ENCODE assay signal across 13 cellular contexts in the genomic region with DNA sequence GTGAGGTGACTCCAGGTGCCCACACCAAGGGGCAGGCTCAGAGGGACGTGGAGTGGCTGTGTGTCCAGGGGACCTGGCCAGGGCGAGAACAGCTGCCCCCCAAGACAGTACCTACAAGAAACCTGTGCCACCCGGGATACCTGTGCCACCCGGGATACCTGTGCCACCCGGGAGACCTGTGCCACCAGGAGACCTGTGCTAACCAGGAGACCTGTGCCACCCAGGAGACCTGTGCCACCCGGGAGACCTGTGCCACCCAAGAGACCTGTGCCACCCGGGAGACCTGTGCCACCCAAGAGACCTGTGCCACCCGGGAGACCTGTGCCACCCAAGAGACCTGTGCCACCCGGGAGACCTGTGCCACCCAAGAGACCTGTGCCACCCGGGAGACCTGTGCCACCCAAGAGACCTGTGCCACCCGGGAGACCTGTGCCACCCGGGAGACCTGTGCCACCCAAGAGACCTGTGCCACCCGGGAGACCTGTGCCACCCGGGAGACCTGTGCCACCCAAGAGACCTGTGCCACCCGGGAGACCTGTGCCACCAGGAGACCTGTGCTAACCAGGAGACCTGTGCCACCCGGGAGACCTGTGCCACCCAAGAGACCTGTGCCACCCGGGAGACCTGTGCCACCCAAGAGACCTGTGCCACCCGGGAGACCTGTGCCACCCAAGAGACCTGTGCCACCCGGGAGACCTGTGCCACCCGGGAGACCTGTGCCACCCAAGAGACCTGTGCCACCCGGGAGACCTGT. TPM values are rescaled to one million over a fixed set of nuclear protein-coding genes. Genes with fewer than 3 reads are reported as not detected.
"Had no signal": no experiment of that assay in that cellular context is flagged by ENCODE, and none has a peak within 500 bp of the region (broad histone marks: within the 10 kb centered on the region; RNA-seq: fewer than 3 reads in every experiment).

No MANE protein-coding gene starts in this region.

RNA-seq across cellular contexts. Expression of gene FOXL3, which starts 47.0 kb away (rescaled TPM):
- total RNA-seq: OCI-LY7; PC-3; PC-9; Peyer's patch; Right ventricle myocardium inferior; Right ventricle myocardium superior; RPMI7951; SJCRH30; SJSA1; SK-MEL-5; T-cell; T-helper 1 cell treated with Interleukin-12 subunit alpha and Interleukin-12 subunit beta and Interleukin-4 antibody, amounts not matched to agents 30 ng/mL and 1 ng/mL, for 36 hours had no signal
- polyA plus RNA-seq: SK-N-SH had no signal

RNA-seq across cellular contexts. Expression of gene FAM20C, which starts 50.6 kb away (rescaled TPM):
- total RNA-seq: OCI-LY7; SK-MEL-5; T-helper 1 cell treated with Interleukin-12 subunit alpha and Interleukin-12 subunit beta and Interleukin-4 antibody, amounts not matched to agents 30 ng/mL and 1 ng/mL, for 36 hours had no signal
